Comparison of ENCODE assay signal across 12 cellular contexts in the genomic region with DNA sequence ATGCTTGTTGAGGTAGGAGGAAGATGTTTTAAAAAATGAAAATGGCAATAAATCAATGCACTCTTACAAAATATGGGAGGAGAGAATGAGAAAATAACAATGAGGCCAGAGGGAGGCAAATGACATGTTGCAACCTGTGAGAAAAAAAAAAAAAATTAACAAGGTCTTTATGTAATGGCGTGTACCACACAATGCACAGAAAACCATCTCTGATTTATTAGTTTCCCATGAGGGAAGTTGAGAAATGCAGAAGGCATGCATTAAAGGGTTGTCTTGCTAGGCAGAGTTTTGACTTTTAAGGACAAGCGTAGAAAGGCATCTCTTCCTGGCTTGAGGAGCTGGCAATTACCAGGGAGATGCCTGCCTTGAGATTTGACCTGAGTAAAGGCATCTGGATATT.
"Had no signal": no experiment of that assay in that cellular context is flagged by ENCODE, and none has a peak within 500 bp of the region (broad histone marks: within the 10 kb centered on the region; RNA-seq: fewer than 3 reads in every experiment).

No MANE protein-coding gene starts in this region.

- H3K4me1 ChIP-seq: gastrocnemius medialis, lower lobe of right lung, pancreas had no signal

- ATAC-seq: activated CD8-positive, alpha-beta T cell treated with anti-CD3 and anti-CD28 coated beads for 36 hours; gastrocnemius medialis; heart right ventricle; left colon; lower lobe of right lung; pancreas; sciatic nerve had no signal

- H3K27ac ChIP-seq: gastrocnemius medialis, heart right ventricle, lower lobe of right lung, pancreas, thoracic aorta had no signal

- H3K27ac Mint-ChIP-seq: activated CD8-positive, alpha-beta T cell treated with anti-CD3 and anti-CD28 coated beads for 36 hours; activated naive CD4-positive, alpha-beta T cell treated with anti-CD3 and anti-CD28 coated beads, Interleukin-2, amount 50 U/mL, for 72 hours; stimulated activated naive CD8-positive, alpha-beta T cell treated with anti-CD3 and anti-CD28 coated beads, Interleukin-15, amount 100 ng/mL, for 72 hours had no signal

- H3K9me3 ChIP-seq: gastrocnemius medialis, heart right ventricle, lower lobe of right lung, pancreas, thoracic aorta had no signal

- H3K4me3 Mint-ChIP-seq: activated CD8-positive, alpha-beta T cell treated with anti-CD3 and anti-CD28 coated beads for 36 hours; stimulated activated naive CD8-positive, alpha-beta T cell treated with anti-CD3 and anti-CD28 coated beads, Interleukin-15, amount 100 ng/mL, for 72 hours had no signal

- H3K4me1 Mint-ChIP-seq: stimulated activated naive CD8-positive, alpha-beta T cell treated with anti-CD3 and anti-CD28 coated beads, Interleukin-15, amount 100 ng/mL, for 72 hours had no signal

- H3K27me3 Mint-ChIP-seq: activated CD8-positive, alpha-beta T cell treated with anti-CD3 and anti-CD28 coated beads for 36 hours; stimulated activated naive CD8-positive, alpha-beta T cell treated with anti-CD3 and anti-CD28 coated beads, Interleukin-15, amount 100 ng/mL, for 72 hours had no signal

- H3K36me3 ChIP-seq: gastrocnemius medialis, heart right ventricle, lower lobe of right lung, pancreas, thoracic aorta had no signal

- H3K9me3 Mint-ChIP-seq: activated CD8-positive, alpha-beta T cell treated with anti-CD3 and anti-CD28 coated beads for 36 hours; activated naive CD4-positive, alpha-beta T cell treated with anti-CD3 and anti-CD28 coated beads, Interleukin-2, amount 50 U/mL, for 72 hours had no signal

- H3K4me3 ChIP-seq: gastrocnemius medialis, heart right ventricle, lower lobe of right lung, pancreas, thoracic aorta had no signal

- DNase-seq: activated CD8-positive, alpha-beta T cell treated with anti-CD3 and anti-CD28 coated beads for 36 hours; activated effector memory CD4-positive, alpha-beta T cell treated with anti-CD3 and anti-CD28 coated beads, Interleukin-2, amount 50 U/mL, for 16 hours; gastrocnemius medialis; heart right ventricle; left colon; lower lobe of right lung; pancreas; stimulated activated naive CD8-positive, alpha-beta T cell treated with anti-CD3 and anti-CD28 coated beads, Interleukin-15, amount 100 ng/mL, for 72 hours; T-helper 2 cell had no signal

- H3K27me3 ChIP-seq: gastrocnemius medialis, heart right ventricle, pancreas had no signal
